8 cellular contexts compared by ENCODE assay signal in genomic region chr2:102251042-102251848, GRCh38.
DNase-seq lines count a peak whose midpoint lies in the region; ATAC-seq and TF ChIP-seq lines count a peak whose summit lies in the region.

No MANE protein-coding gene starts in this region.

- H3K79me2 ChIP-seq in osteoblast (ENCODE audit: insufficient read depth, low read length), result no peaks in the 10 kb centered on the region

- TF ChIP-seq POLR2A in upper lobe of left lung (IDR thresholded peaks at IDR 0.05), result peak in 1 of 4 donors; percentile 37

- H3K9me3 ChIP-seq in osteoblast (ENCODE audit: low read depth, low read length), result no peaks in the 10 kb centered on the region
- no peaks in the 10 kb centered on the region for H3K9me3 ChIP-seq in upper lobe of left lung

- peak overlapping the region; percentile 87 for H3K4me2 ChIP-seq in osteoblast (ENCODE audit: insufficient read depth, low read length)

- no peak for TF ChIP-seq EP300 in upper lobe of left lung (IDR thresholded peaks at IDR 0.05)

- no peaks in the 10 kb centered on the region for H4K20me1 ChIP-seq in osteoblast (ENCODE audit: insufficient read depth, low read length)

- DNase-seq in GM03348 (ENCODE audit: low spot score) (peak; percentile 66), HuH-7.5 (ENCODE audit: low spot score) (peak; percentile 52), activated T-cell treated with anti-CD3 and anti-CD28 coated beads for 48 hours (ENCODE audit: low read depth) (peak; percentile 68), fibroblast of pulmonary artery (ENCODE audit: low read depth) (peak; percentile 53), osteoblast (ENCODE audit: insufficient read length, low spot score, missing footprints) (peak; percentile 86), upper lobe of left lung (peak; percentile 81 to 92), NCI-H1436 (lab: John Stamatoyannopoulos, UW) (no peak)

- 15 to 16% methylated on average over 47 to 52 of the region's 52 CpGs for WGBS in upper lobe of left lung, 2 donors

- peak; percentile 59 for TF ChIP-seq CTCF in fibroblast of pulmonary artery (IDR thresholded peaks at IDR 0.05; ENCODE audit: low read length, missing control alignments)
- TF ChIP-seq CTCF in osteoblast (IDR thresholded peaks at IDR 0.05; ENCODE audit: extremely low read depth, low read depth, low read length), result peak; percentile 42
- peak; percentile 53 to 68 (median 58) for TF ChIP-seq CTCF in upper lobe of left lung (IDR thresholded peaks at IDR 0.05)

- H3K4me3 ChIP-seq in fibroblast of pulmonary artery (replicated peaks; ENCODE audit: low read depth, low read length) (peak overlapping the region; percentile 46), osteoblast (ENCODE audit: insufficient read depth, low read length) (peak overlapping the region; percentile 69), upper lobe of left lung (peak overlapping the region in 3 of 4 donors; percentile 21 to 50 (median 48))

- H3K27me3 ChIP-seq in osteoblast (ENCODE audit: insufficient read depth, low read length), result no peaks in the 10 kb centered on the region
- H3K27me3 ChIP-seq in upper lobe of left lung, result no peaks in the 10 kb centered on the region

- peak; percentile 84 to 86 for ATAC-seq in upper lobe of left lung (ENCODE audit: low FRiP score in 2 of 2)
- no peak for ATAC-seq in GM19328 (IDR thresholded peaks at IDR 0.05; ENCODE audit: unreplicated experiment)

- peak overlapping the region; percentile 92 for H2AFZ ChIP-seq in osteoblast (ENCODE audit: low read length)

- peaks cover 4% of the 10 kb centered on the region for H3K4me1 ChIP-seq in osteoblast (ENCODE audit: insufficient read depth, low read length)
- H3K4me1 ChIP-seq in upper lobe of left lung, result peaks cover 11 to 24% (median 15%) of the 10 kb centered on the region in 4 donors

- H3K27ac ChIP-seq in osteoblast (ENCODE audit: low read depth, low read length) (no peak overlapping the region), upper lobe of left lung (peak overlapping the region; percentile 59 to 77 (median 68))

- H3K36me3 ChIP-seq in osteoblast (ENCODE audit: insufficient read depth, low read length), result no peaks in the 10 kb centered on the region
- H3K36me3 ChIP-seq in upper lobe of left lung, result no peaks in the 10 kb centered on the region
